Comparison of ENCODE assay signal across 9 cellular contexts in genomic region chr9:91515074-91515687, GRCh38.
A peak's percentile ranks its signal among the peaks of the same experiment; 100 is the strongest.
DNase-seq lines count a peak whose midpoint lies in the region; ATAC-seq, FAIRE-seq and TF ChIP-seq lines count a peak whose summit lies in the region.
"Had no signal": no experiment of that assay in that cellular context is flagged by ENCODE, and none has a peak within 500 bp of the region (broad histone marks: within the 10 kb centered on the region; RNA-seq: fewer than 3 reads in every experiment).

No MANE protein-coding gene starts in this region.

- peak overlapping the region; percentile 34; the same call in 1 of the 2 replicates for H2AFZ ChIP-seq in PC-3 (ENCODE audit: low read length)

- H3K27ac ChIP-seq in PC-3 (ENCODE audit: low read length) = no peak overlapping the region
- no peak overlapping the region for H3K27ac ChIP-seq in skeletal muscle tissue (ENCODE audit: low read depth, low read length)
- no peak overlapping the region for H3K27ac ChIP-seq in tibial artery
- H3K27ac ChIP-seq: thyroid gland had no signal

- BruUV-seq in PC-3 (replicated peaks; lab: Mats Ljungman, UMichigan) = no TSS peak

- H3K9ac ChIP-seq in PC-3 (ENCODE audit: low read length) = no peak overlapping the region
- H3K9ac ChIP-seq in skeletal muscle tissue (ENCODE audit: low read depth in 1 of 3, low read length in 3 of 3) = no peak overlapping the region

- peak overlapping the region; percentile 37 for H3K4me2 ChIP-seq in PC-3 (ENCODE audit: low read length)

- H3K9me3 ChIP-seq in PC-3 (ENCODE audit: low read length) = no peaks in the 10 kb centered on the region
- peaks cover 0 to 2% (median 0%) of the 10 kb centered on the region in 3 donors for H3K9me3 ChIP-seq in skeletal muscle tissue (ENCODE audit: control insufficient read depth in 3 of 3, low read length in 3 of 3)
- peaks cover 0 to 4% (median 0%) of the 10 kb centered on the region in 3 donors for H3K9me3 ChIP-seq in tibial artery
- H3K9me3 ChIP-seq: thyroid gland had no signal

- H3K27me3 ChIP-seq in PC-3 (ENCODE audit: low read length) = no peaks in the 10 kb centered on the region
- H3K27me3 ChIP-seq in skeletal muscle tissue (ENCODE audit: control insufficient read depth in 3 of 3, insufficient read depth in 3 of 3, low read length in 3 of 3) = no peaks in the 10 kb centered on the region
- peaks cover 0 to 2% of the 10 kb centered on the region in 2 donors for H3K27me3 ChIP-seq in tibial artery
- H3K27me3 ChIP-seq: thyroid gland had no signal

- DNase-seq in GM12864 (ENCODE audit: low read depth) (peak; percentile 39), H54 (ENCODE audit: insufficient read length, low spot score) (peak; percentile 49), PC-3 (peak; percentile 11), foreskin melanocyte (peak; percentile 58), tibial artery (no peak)
- DNase-seq in stimulated activated CD4-positive, alpha-beta T cell treated with anti-CD3 and anti-CD28 coated beads, Interleukin-4, amount 100 ng/mL, for 4 hours = no peak

- CTCF ChIA-PET in PC-3 (lab: Charles Lee) = interaction anchor here (0.6 kb wide), 1 partner anchor 1373 kb away, joined by 11 read pairs; no protein-coding TSS in a partner anchor

- H3K4me3 ChIP-seq in GM12864 (ENCODE audit: low read depth, low read length) = no peak overlapping the region; the same call in 1 of the 2 replicates
- no peak overlapping the region for H3K4me3 ChIP-seq in PC-3 (ENCODE audit: low read length)
- peak overlapping the region in 2 of 3 donors; percentile 32 to 34 for H3K4me3 ChIP-seq in skeletal muscle tissue (ENCODE audit: low read length in 3 of 3)
- peak overlapping the region in 1 of 2 donors; percentile 12 for H3K4me3 ChIP-seq in tibial artery
- H3K4me3 ChIP-seq: thyroid gland had no signal

- H3K4me1 ChIP-seq in PC-3 (ENCODE audit: insufficient read depth, low read length) = no peaks in the 10 kb centered on the region
- H3K4me1 ChIP-seq in skeletal muscle tissue (ENCODE audit: control insufficient read depth in 3 of 3, insufficient read depth in 3 of 3, low read length in 3 of 3) = no peaks in the 10 kb centered on the region
- peaks cover 0 to 4% (median 0%) of the 10 kb centered on the region in 4 donors for H3K4me1 ChIP-seq in tibial artery
- H3K4me1 ChIP-seq: thyroid gland had no signal

- no peaks in the 10 kb centered on the region for H3K9me2 ChIP-seq in PC-3 (replicated peaks; ENCODE audit: low read length)

- intact Hi-C loops in PC-3 (cut with micrococcal nuclease) = no loop called here
- intact Hi-C loops in tibial artery (cut with DNase I; ENCODE audit: low total_unique reads) = no loop called here

- peak; percentile 80 for FAIRE-seq in H54 (lab: Jason Lieb, UNC)

- H3F3A ChIP-seq in PC-3 (ENCODE audit: low read length, unreplicated experiment) = no peaks in the 10 kb centered on the region

- no peaks in the 10 kb centered on the region for H3K79me2 ChIP-seq in PC-3 (ENCODE audit: low read length)

- TF ChIP-seq CTCF in GM12864 (IDR thresholded peaks at IDR 0.05; ENCODE audit: low read depth, low read length, missing control alignments) (no peak), PC-3 (conservative IDR thresholded peaks at IDR 0.05; ENCODE audit: low read depth, low read length) (no peak), tibial artery (IDR thresholded peaks at IDR 0.05) (no peak)

- POLR2A ChIA-PET in PC-3 (lab: Charles Lee; ENCODE audit: unreplicated experiment) = no interaction called here

- H4K20me1 ChIP-seq in PC-3 (ENCODE audit: low read length) = no peaks in the 10 kb centered on the region

- TF ChIP-seq POLR2A in H54 (IDR thresholded peaks at IDR 0.05; ENCODE audit: low read depth, low read length) = no peak

- ATAC-seq in PC-3 = peak; percentile 48; the same call in 1 of the 2 replicates
- ATAC-seq in HG02870 (IDR thresholded peaks at IDR 0.05; ENCODE audit: unreplicated experiment) = no peak

- H3K36me3 ChIP-seq in PC-3 (ENCODE audit: low read depth, low read length) (no peaks in the 10 kb centered on the region), skeletal muscle tissue (ENCODE audit: control insufficient read depth in 3 of 3, insufficient read depth in 3 of 3, low read length in 3 of 3) (no peaks in the 10 kb centered on the region), tibial artery (no peaks in the 10 kb centered on the region)
- H3K36me3 ChIP-seq: thyroid gland had no signal

Comparison
In these comparisons a context has a peak if more than half of its experiments do, and no peak if none do; other contexts are left out.
1. DNase-seq: peak in GM12864 (single experiment), H54 (single experiment), PC-3 (single experiment) and foreskin melanocyte (single experiment); none in tibial artery (0 of 2) and stimulated activated CD4-positive, alpha-beta T cell treated with anti-CD3 and anti-CD28 coated beads, Interleukin-4, amount 100 ng/mL, for 4 hours (0 of 2).
2. H3K4me3 ChIP-seq: peak in skeletal muscle tissue (2 of 3); none in GM12864 (single experiment) and PC-3 (single experiment).